ENCODE assay signal across 20 cellular contexts in genomic region chr5:3995954-3996619, GRCh38.
DNase-seq lines count a peak whose midpoint lies in the region; ATAC-seq, FAIRE-seq and TF ChIP-seq lines count a peak whose summit lies in the region.
"Had no signal": no experiment of that assay in that cellular context is flagged by ENCODE, and none has a peak within 500 bp of the region (broad histone marks: within the 10 kb centered on the region; RNA-seq: fewer than 3 reads in every experiment).

No MANE protein-coding gene starts in this region.

- no peaks in the 10 kb centered on the region for H3K27me3 Mint-ChIP-seq in stimulated activated naive CD8-positive, alpha-beta T cell treated with anti-CD3 and anti-CD28 coated beads, Interleukin-15, amount 100 ng/mL, for 72 hours
- no peaks in the 10 kb centered on the region for H3K27me3 Mint-ChIP-seq in stimulated activated memory B cell treated with anti-CD40 and anti-IgM and Interleukin-4, amounts not matched to agents 10 μg/mL and 1 μg/mL and 100 μg/mL, for 72 hours
- H3K27me3 Mint-ChIP-seq: CD4-positive, alpha-beta T cell had no signal

- H3K27me3 ChIP-seq in BLaER1 treated with 17β-estradiol and CSF1 and Interleukin-3, amounts not matched to agents 10 nM and 100 nM = no peaks in the 10 kb centered on the region
- no peaks in the 10 kb centered on the region for H3K27me3 ChIP-seq in K562 (ENCODE audit: control insufficient read depth in 2 of 2, insufficient read depth in 2 of 2, low read length in 2 of 2)
- H3K27me3 ChIP-seq in neural cell (ENCODE audit: insufficient read depth, low read depth, low read length) = no peaks in the 10 kb centered on the region

- TF ChIP-seq CTCF in K562 (IDR thresholded peaks at IDR 0.05 in 2 of 3, conservative IDR thresholded peaks at IDR 0.05 in 1 of 3; ENCODE audit: insufficient read depth in 2 of 3, low read depth in 1 of 3, low read length in 3 of 3) (no peak), neural cell (IDR thresholded peaks at IDR 0.05; ENCODE audit: poor library complexity, severe bottlenecking) (no peak)

- no TSS peak for BruUV-seq in K562 (replicated peaks; lab: Mats Ljungman, UMichigan)

- H3K36me3 ChIP-seq in BLaER1 treated with 17β-estradiol and CSF1 and Interleukin-3, amounts not matched to agents 10 nM and 100 nM = peaks cover 0 to 11% (median 0%) of the 10 kb centered on the region in 11 experiments; a peak in 3 of 22 replicates
- H3K36me3 ChIP-seq in K562 (ENCODE audit: control insufficient read depth, insufficient read depth, low read length) (no peaks in the 10 kb centered on the region), neural cell (ENCODE audit: insufficient read depth, low read length) (no peaks in the 10 kb centered on the region)

- peak overlapping the region; percentile 84 to 96 (median 92); a peak in 20 of 22 replicates for H3K4me2 ChIP-seq in BLaER1 treated with 17β-estradiol and CSF1 and Interleukin-3, amounts not matched to agents 10 nM and 100 nM
- no peak overlapping the region for H3K4me2 ChIP-seq in K562 (ENCODE audit: insufficient read depth, low read length)
- H3K4me2 ChIP-seq in neural cell (ENCODE audit: low read length) = no peak overlapping the region

- H3K27ac ChIP-seq in BLaER1 treated with 17β-estradiol and CSF1 and Interleukin-3, amounts not matched to agents 10 nM and 100 nM = peak overlapping the region in 9 of 11 experiments; percentile 86 to 99 (median 98); a peak in 18 of 22 replicates
- H3K27ac ChIP-seq in K562 (ENCODE audit: extremely low read depth, low read depth, low read length) = no peak overlapping the region
- no peak overlapping the region for H3K27ac ChIP-seq in neural cell (ENCODE audit: low read length)
- H3K27ac ChIP-seq: GM23248 had no signal

- H2AFZ ChIP-seq in K562 (ENCODE audit: low read depth, low read length) (no peak overlapping the region), neural cell (ENCODE audit: low read depth, low read length) (no peak overlapping the region)
- H2AFZ ChIP-seq: GM23248 had no signal

- H3K36me3 Mint-ChIP-seq in stimulated activated memory B cell treated with anti-CD40 and anti-IgM and Interleukin-4, amounts not matched to agents 10 μg/mL and 1 μg/mL and 100 μg/mL, for 72 hours = no peaks in the 10 kb centered on the region

- no peak overlapping the region for H3K4me3 ChIP-seq in BLaER1 treated with 17β-estradiol and CSF1 and Interleukin-3, amounts not matched to agents 10 nM and 100 nM
- H3K4me3 ChIP-seq in K562 (no peak overlapping the region), neural cell (ENCODE audit: low read length) (peak overlapping the region; percentile 21)
- H3K4me3 ChIP-seq: GM23248 had no signal

- CTCF ChIA-PET in K562 (lab: Yijun Ruan, JAX; ENCODE audit: low intra/inter-chr PET ratio) = no interaction called here

- FAIRE-seq in K562 (lab: Jason Lieb, UNC) = peak; percentile 11
- FAIRE-seq: G401.6, GM12891, H54 had no signal

- H3K9me1 ChIP-seq in K562 (ENCODE audit: control insufficient read depth, insufficient read depth, low read length) = no peaks in the 10 kb centered on the region

- no peak overlapping the region for H3K27ac Mint-ChIP-seq in stimulated activated naive CD8-positive, alpha-beta T cell treated with anti-CD3 and anti-CD28 coated beads, Interleukin-15, amount 100 ng/mL, for 72 hours
- no peak overlapping the region for H3K27ac Mint-ChIP-seq in stimulated activated memory B cell treated with anti-CD40 and anti-IgM and Interleukin-4, amounts not matched to agents 10 μg/mL and 1 μg/mL and 100 μg/mL, for 72 hours
- H3K27ac Mint-ChIP-seq: CD4-positive, alpha-beta T cell had no signal

- no peak for TF ChIP-seq POLR2A in K562 (conservative IDR thresholded peaks at IDR 0.05)

- H3F3A ChIP-seq in neural cell (ENCODE audit: insufficient read depth, low read length, poor library complexity, severe bottlenecking) = peaks cover 2% of the 10 kb centered on the region

- TF ChIP-seq RAD21 in K562 (CRISPR knock-in tag; conservative IDR thresholded peaks at IDR 0.05 in 1 of 2, IDR thresholded peaks at IDR 0.05 in 1 of 2) (no peak), neural cell (conservative IDR thresholded peaks at IDR 0.05) (no peak)

- peak overlapping the region in 4 of 11 experiments; percentile 83 to 89 (median 88); a peak in 6 of 22 replicates for H3K9ac ChIP-seq in BLaER1 treated with 17β-estradiol and CSF1 and Interleukin-3, amounts not matched to agents 10 nM and 100 nM
- H3K9ac ChIP-seq in K562 (ENCODE audit: insufficient read depth in 1 of 2, low read depth in 2 of 2, low read length in 2 of 2) (no peak overlapping the region), neural cell (ENCODE audit: low read length) (no peak overlapping the region)
- H3K9ac ChIP-seq: GM23248 had no signal

- H4K20me1 ChIP-seq in BLaER1 treated with 17β-estradiol and CSF1 and Interleukin-3, amounts not matched to agents 10 nM and 100 nM = no peaks in the 10 kb centered on the region
- H4K20me1 ChIP-seq in K562 (replicated peaks; ENCODE audit: control insufficient read depth, insufficient read depth, low read length) (no peaks in the 10 kb centered on the region), neural cell (ENCODE audit: insufficient read depth) (no peaks in the 10 kb centered on the region)

- no peaks in the 10 kb centered on the region for H3K9me2 ChIP-seq in neural cell (ENCODE audit: insufficient read depth, low read length)

- no peaks in the 10 kb centered on the region for H3K4me1 Mint-ChIP-seq in stimulated activated naive CD8-positive, alpha-beta T cell treated with anti-CD3 and anti-CD28 coated beads, Interleukin-15, amount 100 ng/mL, for 72 hours
- no peaks in the 10 kb centered on the region for H3K4me1 Mint-ChIP-seq in stimulated activated memory B cell treated with anti-CD40 and anti-IgM and Interleukin-4, amounts not matched to agents 10 μg/mL and 1 μg/mL and 100 μg/mL, for 72 hours

- peak; percentile 81 for DNase-seq in OCI-M1 (lab: John Stamatoyannopoulos, UW)
- no peak for DNase-seq in K562 (ENCODE audit: extremely low read depth in 1 of 4, low spot score in 3 of 4)
- DNase-seq in stimulated activated naive CD8-positive, alpha-beta T cell treated with anti-CD3 and anti-CD28 coated beads, Interleukin-15, amount 100 ng/mL, for 72 hours = no peak
- DNase-seq in NCI-H2107 treated with DMSO at 0.1 percent for 48 hours (lab: John Stamatoyannopoulos, UW; ENCODE audit: unreplicated experiment) = no peak
- DNase-seq: 8988T; AML-193; C1 segment of cervical spinal cord; Calu3; CD4-positive, alpha-beta T cell; DMS79; EL; GM23248; IMR-90 had no signal

- H3K79me2 ChIP-seq in K562 (ENCODE audit: control insufficient read depth, insufficient read depth, low read length) (no peaks in the 10 kb centered on the region), neural cell (replicated peaks; ENCODE audit: insufficient read depth, low read length) (no peaks in the 10 kb centered on the region)

- in situ Hi-C loops in K562 (cut with MboI) = no loop called here

- intact Hi-C loops in K562 (cut with micrococcal nuclease) = no loop called here

- no peak for ATAC-seq in K562
- ATAC-seq in stimulated activated naive CD8-positive, alpha-beta T cell treated with anti-CD3 and anti-CD28 coated beads, Interleukin-15, amount 100 ng/mL, for 72 hours = no peak
- no peak for ATAC-seq in stimulated activated memory B cell treated with anti-CD40 and anti-IgM and Interleukin-4, amounts not matched to agents 10 μg/mL and 1 μg/mL and 100 μg/mL, for 72 hours
- ATAC-seq: HCT116 had no signal

- TF ChIP-seq EP300 in K562 (IDR thresholded peaks at IDR 0.05; ENCODE audit: low read length) (no peak), neural cell (conservative IDR thresholded peaks at IDR 0.05; ENCODE audit: poor library complexity, severe bottlenecking) (peak; percentile 73)

- POLR2A ChIA-PET in K562 (lab: Yijun Ruan, JAX) = no interaction called here

- H3K4me1 ChIP-seq in BLaER1 treated with 17β-estradiol and CSF1 and Interleukin-3, amounts not matched to agents 10 nM and 100 nM = peaks cover 43 to 85% (median 78%) of the 10 kb centered on the region in 10 experiments
- no peaks in the 10 kb centered on the region for H3K4me1 ChIP-seq in K562 (replicated peaks in 1 of 2; ENCODE audit: control insufficient read depth in 2 of 2, insufficient read depth in 2 of 2, low read length in 2 of 2)

- 0% methylated on average over 8 of the region's 8 CpGs for WGBS in K562 (ENCODE audit: insufficient coverage, low coverage, missing lambda C conversion rate)

- peaks cover 5 to 18% of the 10 kb centered on the region in 2 donors for H3K9me3 Mint-ChIP-seq in stimulated activated naive CD8-positive, alpha-beta T cell treated with anti-CD3 and anti-CD28 coated beads, Interleukin-15, amount 100 ng/mL, for 72 hours
- peaks cover 4% of the 10 kb centered on the region for H3K9me3 Mint-ChIP-seq in stimulated activated memory B cell treated with anti-CD40 and anti-IgM and Interleukin-4, amounts not matched to agents 10 μg/mL and 1 μg/mL and 100 μg/mL, for 72 hours

- peaks cover 14 to 58% (median 15%) of the 10 kb centered on the region in 11 experiments for H3K9me3 ChIP-seq in BLaER1 treated with 17β-estradiol and CSF1 and Interleukin-3, amounts not matched to agents 10 nM and 100 nM (replicated peaks in 1 of 11)
- H3K9me3 ChIP-seq in K562 (replicated peaks; ENCODE audit: control insufficient read depth, insufficient read depth, low read depth, low read length) (no peaks in the 10 kb centered on the region), neural cell (ENCODE audit: low read length) (no peaks in the 10 kb centered on the region)

- no peak overlapping the region for H3K4me3 Mint-ChIP-seq in stimulated activated naive CD8-positive, alpha-beta T cell treated with anti-CD3 and anti-CD28 coated beads, Interleukin-15, amount 100 ng/mL, for 72 hours
- no peak overlapping the region for H3K4me3 Mint-ChIP-seq in stimulated activated memory B cell treated with anti-CD40 and anti-IgM and Interleukin-4, amounts not matched to agents 10 μg/mL and 1 μg/mL and 100 μg/mL, for 72 hours
- H3K4me3 Mint-ChIP-seq: CD4-positive, alpha-beta T cell had no signal

TF ChIP-seq in neural cell, 6 proteins besides CTCF, POLR2A, EP300 and RAD21 (continues in another document):
- no peak for TF ChIP-seq MXI1 (conservative IDR thresholded peaks at IDR 0.05; ENCODE audit: poor library complexity, severe bottlenecking)
- TF ChIP-seq TAF1 (IDR thresholded peaks at IDR 0.05; ENCODE audit: low read depth) = no peak

Comparison
In these comparisons a context has a peak if more than half of its experiments do, and no peak if none do; other contexts are left out.
1. H3K27ac ChIP-seq: peak in BLaER1 treated with 17β-estradiol and CSF1 and Interleukin-3, amounts not matched to agents 10 nM and 100 nM (9 of 11); none in K562 (single experiment) and neural cell (single experiment).
2. H3K4me2 ChIP-seq: peak in BLaER1 treated with 17β-estradiol and CSF1 and Interleukin-3, amounts not matched to agents 10 nM and 100 nM (11 of 11); none in K562 (single experiment) and neural cell (single experiment).